In genomic region chr2:190763100-190763499, GRCh38 we compare ENCODE assay signal across 22 cellular contexts.
DNase-seq lines count a peak whose midpoint lies in the region; ATAC-seq, FAIRE-seq and TF ChIP-seq lines count a peak whose summit lies in the region.
"Had no signal": no experiment of that assay in that cellular context is flagged by ENCODE, and none has a peak within 500 bp of the region (broad histone marks: within the 10 kb centered on the region; RNA-seq: fewer than 3 reads in every experiment).

No MANE protein-coding gene starts in this region.

- no peaks in the 10 kb centered on the region for H3K79me2 ChIP-seq in PC-3 (ENCODE audit: low read length)
- no peaks in the 10 kb centered on the region for H3K79me2 ChIP-seq in K562 (ENCODE audit: control insufficient read depth, insufficient read depth, low read length)

- BruUV-seq in PC-3 (replicated peaks; lab: Mats Ljungman, UMichigan) (no TSS peak), K562 (replicated peaks; lab: Mats Ljungman, UMichigan) (no TSS peak)

- H3K27ac ChIP-seq in PC-3 (ENCODE audit: low read length) (peak overlapping the region; percentile 19; the same call in 1 of the 2 replicates), K562 (ENCODE audit: extremely low read depth, low read depth, low read length) (no peak overlapping the region)
- H3K27ac ChIP-seq: 22Rv1, BLaER1, C4-2B had no signal

- no peaks in the 10 kb centered on the region for H3K36me3 Mint-ChIP-seq in activated T-cell treated with anti-CD3 and anti-CD28 coated beads, Interleukin-2, amount 50 U/mL, for 24 hours (ENCODE audit: low read depth)
- H3K36me3 Mint-ChIP-seq in activated T-cell treated with anti-CD3 and anti-CD28 coated beads, Interleukin-2, amount 50 U/mL, for 72 hours (ENCODE audit: insufficient read depth in 2 of 2): peaks cover 0 to 3% of the 10 kb centered on the region in 2 donors
- H3K36me3 Mint-ChIP-seq: CD4-positive, CD25-positive, alpha-beta regulatory T cell; CD8-positive, alpha-beta T cell had no signal

- no peak for DNase-seq in activated T-cell treated with anti-CD3 and anti-CD28 coated beads, Interleukin-2, amount 50 U/mL, for 24 hours
- no peak for DNase-seq in activated T-cell treated with anti-CD3 and anti-CD28 coated beads, Interleukin-2, amount 50 U/mL, for 72 hours
- DNase-seq in PC-3: peak; percentile 39
- no peak for DNase-seq in K562 (ENCODE audit: extremely low read depth in 1 of 4, low spot score in 3 of 4)
- peak; percentile 11 for DNase-seq in superior temporal gyrus (ENCODE audit: extremely low spot score)
- DNase-seq in SKM-1 treated with dmso at 0.1 percent for 144 hours (lab: John Stamatoyannopoulos, UW; ENCODE audit: unreplicated experiment): no peak
- no peak for DNase-seq in dermis blood vessel endothelial cell
- DNase-seq: Caco-2; CD4-positive, CD25-positive, alpha-beta regulatory T cell; CD8-positive, alpha-beta T cell; DMS153; DND-41; GOT3; HFFc6 had no signal

- no peak for TF ChIP-seq EP300 in K562 (IDR thresholded peaks at IDR 0.05; ENCODE audit: low read length)

- peak; percentile 40 for FAIRE-seq in K562 (lab: Jason Lieb, UNC)
- FAIRE-seq: A204.1, G401.6, GM12892 had no signal

- no peaks in the 10 kb centered on the region for H3K9me2 ChIP-seq in PC-3 (replicated peaks; ENCODE audit: low read length)

- H3K27me3 ChIP-seq in PC-3 (ENCODE audit: low read length) (no peaks in the 10 kb centered on the region), K562 (ENCODE audit: control insufficient read depth in 2 of 2, insufficient read depth in 2 of 2, low read length in 2 of 2) (no peaks in the 10 kb centered on the region)
- H3K27me3 ChIP-seq: BLaER1 had no signal

- H3K4me3 ChIP-seq in PC-3 (ENCODE audit: low read length): no peak overlapping the region
- H3K4me3 ChIP-seq in K562: no peak overlapping the region
- H3K4me3 ChIP-seq: BLaER1, HAP-1 had no signal

- no peak overlapping the region for H3K4me3 Mint-ChIP-seq in activated T-cell treated with anti-CD3 and anti-CD28 coated beads, Interleukin-2, amount 50 U/mL, for 24 hours
- H3K4me3 Mint-ChIP-seq in activated T-cell treated with anti-CD3 and anti-CD28 coated beads, Interleukin-2, amount 50 U/mL, for 72 hours: no peak overlapping the region
- H3K4me3 Mint-ChIP-seq: B cell; CD4-positive, CD25-positive, alpha-beta regulatory T cell; CD8-positive, alpha-beta T cell; HFFc6 had no signal

- H3K4me1 ChIP-seq in PC-3 (ENCODE audit: insufficient read depth, low read length) (peaks cover 41% of the 10 kb centered on the region), K562 (replicated peaks in 1 of 2; ENCODE audit: control insufficient read depth in 2 of 2, insufficient read depth in 2 of 2, low read length in 2 of 2) (peaks cover 0 to 17% of the 10 kb centered on the region in 2 experiments; a peak in 3 of 5 replicates)
- H3K4me1 ChIP-seq: BLaER1, Caco-2, HAP-1 had no signal

- intact Hi-C loops in PC-3 (cut with micrococcal nuclease) (loop anchor here (5.0 to 10.0 kb wide), 2 partner anchors 116 to 228 kb away; partner anchors contain the start of genes NAB1 and NEMP2), K562 (cut with micrococcal nuclease) (no loop called here)

- H3K36me3 ChIP-seq in PC-3 (ENCODE audit: low read depth, low read length) (no peaks in the 10 kb centered on the region), K562 (ENCODE audit: control insufficient read depth, insufficient read depth, low read length) (no peaks in the 10 kb centered on the region)
- H3K36me3 ChIP-seq: BLaER1, HAP-1 had no signal

- H3F3A ChIP-seq in PC-3 (ENCODE audit: low read length, unreplicated experiment): no peaks in the 10 kb centered on the region

- POLR2A ChIA-PET in PC-3 (lab: Charles Lee; ENCODE audit: unreplicated experiment) (no interaction called here), K562 (lab: Yijun Ruan, JAX) (no interaction called here)

- in situ Hi-C loops in K562 (cut with MboI): no loop called here

- no peaks in the 10 kb centered on the region for H3K27me3 Mint-ChIP-seq in activated T-cell treated with anti-CD3 and anti-CD28 coated beads, Interleukin-2, amount 50 U/mL, for 24 hours
- H3K27me3 Mint-ChIP-seq in activated T-cell treated with anti-CD3 and anti-CD28 coated beads, Interleukin-2, amount 50 U/mL, for 72 hours (ENCODE audit: low read depth): no peaks in the 10 kb centered on the region
- H3K27me3 Mint-ChIP-seq: CD4-positive, CD25-positive, alpha-beta regulatory T cell had no signal

- H3K9ac ChIP-seq in PC-3 (ENCODE audit: low read length) (no peak overlapping the region), K562 (ENCODE audit: insufficient read depth in 1 of 2, low read depth in 2 of 2, low read length in 2 of 2) (no peak overlapping the region)
- H3K9ac ChIP-seq: BLaER1 had no signal

- H4K20me1 ChIP-seq in PC-3 (ENCODE audit: low read length): no peaks in the 10 kb centered on the region
- no peaks in the 10 kb centered on the region for H4K20me1 ChIP-seq in K562 (replicated peaks; ENCODE audit: control insufficient read depth, insufficient read depth, low read length)
- H4K20me1 ChIP-seq: BLaER1 had no signal

- no peak for TF ChIP-seq POLR2A in K562 (conservative IDR thresholded peaks at IDR 0.05)

- H3K4me2 ChIP-seq in PC-3 (ENCODE audit: low read length) (no peak overlapping the region), K562 (ENCODE audit: insufficient read depth, low read length) (no peak overlapping the region)
- H3K4me2 ChIP-seq: BLaER1 had no signal

- no peak overlapping the region for H2AFZ ChIP-seq in PC-3 (ENCODE audit: low read length)
- H2AFZ ChIP-seq in K562 (ENCODE audit: low read depth, low read length): no peak overlapping the region

- TF ChIP-seq RAD21 in K562 (CRISPR knock-in tag; conservative IDR thresholded peaks at IDR 0.05 in 1 of 2, IDR thresholded peaks at IDR 0.05 in 1 of 2): no peak

- peaks cover 6% of the 10 kb centered on the region for H3K9me3 Mint-ChIP-seq in activated T-cell treated with anti-CD3 and anti-CD28 coated beads, Interleukin-2, amount 50 U/mL, for 24 hours
- no peaks in the 10 kb centered on the region for H3K9me3 Mint-ChIP-seq in activated T-cell treated with anti-CD3 and anti-CD28 coated beads, Interleukin-2, amount 50 U/mL, for 72 hours
- H3K9me3 Mint-ChIP-seq: CD8-positive, alpha-beta T cell had no signal

- peak overlapping the region; percentile 30 for H3K27ac Mint-ChIP-seq in activated T-cell treated with anti-CD3 and anti-CD28 coated beads, Interleukin-2, amount 50 U/mL, for 24 hours
- H3K27ac Mint-ChIP-seq in activated T-cell treated with anti-CD3 and anti-CD28 coated beads, Interleukin-2, amount 50 U/mL, for 72 hours: no peak overlapping the region
- H3K27ac Mint-ChIP-seq: B cell; CD8-positive, alpha-beta T cell; HFFc6 had no signal

- H3K9me1 ChIP-seq in K562 (ENCODE audit: control insufficient read depth, insufficient read depth, low read length): no peaks in the 10 kb centered on the region

- ATAC-seq in activated T-cell treated with anti-CD3 and anti-CD28 coated beads, Interleukin-2, amount 50 U/mL, for 72 hours (replicated peaks in 1 of 2): no peak
- ATAC-seq in PC-3 (peak; percentile 60), K562 (no peak)
- ATAC-seq: CD8-positive, alpha-beta T cell had no signal

- CTCF ChIA-PET in PC-3 (lab: Charles Lee): no interaction called here
- CTCF ChIA-PET in K562 (lab: Yijun Ruan, JAX; ENCODE audit: low intra/inter-chr PET ratio): no interaction called here

- TF ChIP-seq CTCF in PC-3 (conservative IDR thresholded peaks at IDR 0.05; ENCODE audit: low read depth, low read length): no peak
- TF ChIP-seq CTCF in K562 (IDR thresholded peaks at IDR 0.05 in 2 of 3, conservative IDR thresholded peaks at IDR 0.05 in 1 of 3; ENCODE audit: insufficient read depth in 2 of 3, low read depth in 1 of 3, low read length in 3 of 3): no peak

- H3K9me3 ChIP-seq in PC-3 (ENCODE audit: low read length) (no peaks in the 10 kb centered on the region), K562 (replicated peaks; ENCODE audit: control insufficient read depth, insufficient read depth, low read depth, low read length) (no peaks in the 10 kb centered on the region)
- H3K9me3 ChIP-seq: Caco-2, HAP-1 had no signal

- H3K4me1 Mint-ChIP-seq in activated T-cell treated with anti-CD3 and anti-CD28 coated beads, Interleukin-2, amount 50 U/mL, for 24 hours (ENCODE audit: low read depth): peaks cover 61% of the 10 kb centered on the region
- H3K4me1 Mint-ChIP-seq in activated T-cell treated with anti-CD3 and anti-CD28 coated beads, Interleukin-2, amount 50 U/mL, for 72 hours (ENCODE audit: low read depth): peaks cover 50% of the 10 kb centered on the region
- H3K4me1 Mint-ChIP-seq: B cell had no signal

TF ChIP-seq in K562, 482 proteins besides CTCF, POLR2A, EP300 and RAD21:
- TF ChIP-seq HEY1 (CRISPR knock-in tag; IDR thresholded peaks at IDR 0.05; ENCODE audit: borderline replicate concordance) (no peak), LEF1 (IDR thresholded peaks at IDR 0.05) (no peak), ZNF398 (CRISPR knock-in tag; IDR thresholded peaks at IDR 0.05) (no peak), ZNF408 (CRISPR knock-in tag; IDR thresholded peaks at IDR 0.05; ENCODE audit: low read depth) (no peak), GMEB1 (CRISPR knock-in tag; IDR thresholded peaks at IDR 0.05) (no peak), ZNF354B (CRISPR knock-in tag; IDR thresholded peaks at IDR 0.05) (no peak)

Comparison
In these comparisons a context has a peak if more than half of its experiments do, and no peak if none do; other contexts are left out.
1. DNase-seq: peak in PC-3 (single experiment) and superior temporal gyrus (single experiment); none in activated T-cell treated with anti-CD3 and anti-CD28 coated beads, Interleukin-2, amount 50 U/mL, for 24 hours (single experiment), activated T-cell treated with anti-CD3 and anti-CD28 coated beads, Interleukin-2, amount 50 U/mL, for 72 hours (0 of 2), K562 (0 of 4), SKM-1 treated with dmso at 0.1 percent for 144 hours (single experiment) and dermis blood vessel endothelial cell (single experiment).